17 cellular contexts compared by ENCODE assay signal in genomic region chr3:21436846-21437245, GRCh38.
DNase-seq lines count a peak whose midpoint lies in the region; ATAC-seq and TF ChIP-seq lines count a peak whose summit lies in the region.
"Had no signal": no experiment of that assay in that cellular context is flagged by ENCODE, and none has a peak within 500 bp of the region (broad histone marks: within the 10 kb centered on the region; RNA-seq: fewer than 3 reads in every experiment).

No MANE protein-coding gene starts in this region.

- peak overlapping the region; percentile 54 for H3K4me3 ChIP-seq in neural cell (ENCODE audit: low read length)

- H3K9me2 ChIP-seq in neural cell (ENCODE audit: insufficient read depth, low read length), result no peaks in the 10 kb centered on the region

- no peaks in the 10 kb centered on the region for H3K79me2 ChIP-seq in neural cell (replicated peaks; ENCODE audit: insufficient read depth, low read length)

- peak overlapping the region; percentile 1 for H2AFZ ChIP-seq in neural cell (ENCODE audit: low read depth, low read length)

- no peaks in the 10 kb centered on the region for H3F3A ChIP-seq in neural cell (ENCODE audit: insufficient read depth, low read length, poor library complexity, severe bottlenecking)

- peak overlapping the region; percentile 26 for H3K27ac ChIP-seq in neural cell (ENCODE audit: low read length)
- H3K27ac ChIP-seq: HL-60 had no signal

- TF ChIP-seq CTCF in neural cell (IDR thresholded peaks at IDR 0.05; ENCODE audit: poor library complexity, severe bottlenecking), result peak; percentile 41

- ATAC-seq in GM18517 (IDR thresholded peaks at IDR 0.05; ENCODE audit: unreplicated experiment) (no peak), HG03139 (IDR thresholded peaks at IDR 0.05; ENCODE audit: unreplicated experiment) (no peak)

- H3K9ac ChIP-seq in neural cell (ENCODE audit: low read length), result peak overlapping the region; percentile 3

- no peaks in the 10 kb centered on the region for H3K36me3 ChIP-seq in neural cell (ENCODE audit: insufficient read depth, low read length)

- H3K9me3 ChIP-seq in neural cell (ENCODE audit: low read length), result no peaks in the 10 kb centered on the region

- TF ChIP-seq EP300 in neural cell (conservative IDR thresholded peaks at IDR 0.05; ENCODE audit: poor library complexity, severe bottlenecking), result peak; percentile 84

- no peaks in the 10 kb centered on the region for H4K20me1 ChIP-seq in neural cell (ENCODE audit: insufficient read depth)

- TF ChIP-seq RAD21 in neural cell (conservative IDR thresholded peaks at IDR 0.05), result peak; percentile 51

- DNase-seq in COR-L47 (lab: John Stamatoyannopoulos, UW) (peak; percentile 45), NCI-H1048 (lab: John Stamatoyannopoulos, UW) (peak; percentile 64), astrocyte of the hippocampus (ENCODE audit: low read depth, low spot score) (peak; percentile 4), AG08396 (ENCODE audit: low spot score) (no peak)
- DNase-seq: ACHN; C1 segment of cervical spinal cord; CD4-positive, alpha-beta T cell; DMS79 treated with DMSO at 0.1 percent for 48 hours; EL; GDM1; GOT3; HCEC 1CT; HFFc6 had no signal

- peak overlapping the region; percentile 29 for H3K4me2 ChIP-seq in neural cell (ENCODE audit: low read length)

- H3K27me3 ChIP-seq in neural cell (ENCODE audit: insufficient read depth, low read depth, low read length), result no peaks in the 10 kb centered on the region

TF ChIP-seq in neural cell, 6 proteins besides CTCF, POLR2A, EP300 and RAD21:
- TF ChIP-seq SMC3 (conservative IDR thresholded peaks at IDR 0.05; ENCODE audit: poor library complexity), result peak; percentile 29
- no peak for TF ChIP-seq MXI1 (conservative IDR thresholded peaks at IDR 0.05; ENCODE audit: poor library complexity, severe bottlenecking)
- TF ChIP-seq EZH2 (IDR thresholded peaks at IDR 0.05; ENCODE audit: borderline replicate concordance, insufficient read depth, low read length, poor library complexity, severe bottlenecking), result no peak
- TF ChIP-seq POLR2AphosphoS5 (IDR thresholded peaks at IDR 0.05), result peak; percentile 83
